8 cellular contexts compared by ENCODE assay signal in genomic region chr7:103445228-103446020, GRCh38. TPM values are rescaled to one million over a fixed set of nuclear protein-coding genes. Genes with fewer than 3 reads are reported as not detected.
DNase-seq lines count a peak whose midpoint lies in the region; ATAC-seq and TF ChIP-seq lines count a peak whose summit lies in the region.

No MANE protein-coding gene starts in this region.

- peaks cover 42% of the 10 kb centered on the region for H3K27me3 ChIP-seq in AG04450 (ENCODE audit: control insufficient read depth, insufficient read depth, low read length)

- intact Hi-C loops in activated CD8-positive, alpha-beta T cell treated with anti-CD3 and anti-CD28 coated beads for 36 hours (cut with micrococcal nuclease): no loop called here

- DNase-seq in AG04450 (ENCODE audit: low read depth, low spot score) (no peak), GM13976 (ENCODE audit: low spot score) (peak; percentile 50), GOT3 (lab: John Stamatoyannopoulos, UW) (no peak)
- DNase-seq in activated CD8-positive, alpha-beta T cell treated with anti-CD3 and anti-CD28 coated beads for 36 hours: no peak
- peak; percentile 26 for DNase-seq in stimulated activated CD8-positive, alpha-beta memory T cell treated with anti-CD3 and anti-CD28 coated beads, Interleukin-4, amount 100 ng/mL, for 48 hours
- no peak for DNase-seq in activated CD4-positive, CD25-positive, alpha-beta regulatory T cell treated with anti-CD3 and anti-CD28 coated beads, Interleukin-2, amount 50 U/mL, for 72 hours
- no peak for DNase-seq in activated CD4-positive, alpha-beta T cell treated with anti-CD3 and anti-CD28 coated beads, Interleukin-2, amount 50 U/mL, for 4 hours

- H3K27me3 Mint-ChIP-seq in activated CD8-positive, alpha-beta T cell treated with anti-CD3 and anti-CD28 coated beads for 36 hours: peaks cover 50% of the 10 kb centered on the region

- H3K4me1 Mint-ChIP-seq in activated CD8-positive, alpha-beta T cell treated with anti-CD3 and anti-CD28 coated beads for 36 hours (ENCODE audit: low read depth): peaks cover 10% of the 10 kb centered on the region

- no peak overlapping the region for H3K27ac Mint-ChIP-seq in activated CD8-positive, alpha-beta T cell treated with anti-CD3 and anti-CD28 coated beads for 36 hours

- in situ Hi-C loops in GM13976 (cut with MboI; ENCODE audit: low sequenced_read_pairs, unreplicated experiment): no loop called here

- no peaks in the 10 kb centered on the region for H3K36me3 Mint-ChIP-seq in activated CD8-positive, alpha-beta T cell treated with anti-CD3 and anti-CD28 coated beads for 36 hours (ENCODE audit: low read depth)

- H3K9me3 Mint-ChIP-seq in activated CD8-positive, alpha-beta T cell treated with anti-CD3 and anti-CD28 coated beads for 36 hours: no peaks in the 10 kb centered on the region

- POLR2A ChIA-PET in AG04450 (lab: Yijun Ruan, JAX): no interaction called here
- POLR2A ChIA-PET in activated CD8-positive, alpha-beta T cell treated with anti-CD3 and anti-CD28 coated beads for 36 hours (lab: Charles Lee): no interaction called here

- TF ChIP-seq CTCF in AG04450 (IDR thresholded peaks at IDR 0.05; ENCODE audit: low read depth, low read length): no peak
- no peak for TF ChIP-seq CTCF in GM13976 (IDR thresholded peaks at IDR 0.05; ENCODE audit: borderline replicate concordance, control extremely low read depth, extremely low read depth, insufficient read depth, missing control alignments)
- no peak for TF ChIP-seq CTCF in activated CD8-positive, alpha-beta T cell treated with anti-CD3 and anti-CD28 coated beads for 36 hours (IDR thresholded peaks at IDR 0.05)

- CTCF ChIA-PET in AG04450 (lab: Charles Lee): interaction anchor here (0.5 to 1.4 kb wide), 3 partner anchors 483 to 714 kb away, joined by 3 read pairs; no protein-coding TSS in a partner anchor
- CTCF ChIA-PET in activated CD8-positive, alpha-beta T cell treated with anti-CD3 and anti-CD28 coated beads for 36 hours (lab: Charles Lee): interaction anchor here (1.5 kb wide), 1 partner anchor 129 kb away, joined by 3 read pairs; no protein-coding TSS in a partner anchor

- no peak overlapping the region for H3K27ac ChIP-seq in AG04450 (ENCODE audit: low read depth, low read length)

- peak overlapping the region; percentile 42 for H3K4me3 ChIP-seq in AG04450 (ENCODE audit: low read depth, low read length)
- peak overlapping the region; percentile 20 for H3K4me3 ChIP-seq in iPS-11a (ENCODE audit: low read depth, low read length)

- H3K9me3 ChIP-seq in AG04450 (ENCODE audit: control insufficient read depth, insufficient read depth, low read length): no peaks in the 10 kb centered on the region; the same call in 1 of the 2 replicates

- ATAC-seq in activated CD8-positive, alpha-beta T cell treated with anti-CD3 and anti-CD28 coated beads for 36 hours: peak; percentile 13

- H3K4me3 Mint-ChIP-seq in activated CD8-positive, alpha-beta T cell treated with anti-CD3 and anti-CD28 coated beads for 36 hours: peak overlapping the region; percentile 60

RNA-seq across cellular contexts. Expression of gene SLC26A5, which starts 0.6 kb away (rescaled TPM):
- polyA plus RNA-seq in AG04450 (2011; rRNA removed): not detected in 2 replicates
- not detected in 2 replicates for polyA minus RNA-seq in AG04450 (2011; rRNA and poly(A)+ RNA removed)
- total RNA-seq in activated CD8-positive, alpha-beta T cell treated with anti-CD3 and anti-CD28 coated beads for 36 hours: not detected

Comparison
In these comparisons a context has a peak if more than half of its experiments do, and no peak if none do; other contexts are left out.
1. DNase-seq: peak in GM13976 (single experiment) and stimulated activated CD8-positive, alpha-beta memory T cell treated with anti-CD3 and anti-CD28 coated beads, Interleukin-4, amount 100 ng/mL, for 48 hours (single experiment); none in AG04450 (single experiment), activated CD8-positive, alpha-beta T cell treated with anti-CD3 and anti-CD28 coated beads for 36 hours (single experiment), GOT3 (single experiment), activated CD4-positive, CD25-positive, alpha-beta regulatory T cell treated with anti-CD3 and anti-CD28 coated beads, Interleukin-2, amount 50 U/mL, for 72 hours (single experiment) and activated CD4-positive, alpha-beta T cell treated with anti-CD3 and anti-CD28 coated beads, Interleukin-2, amount 50 U/mL, for 4 hours (0 of 2).